In genomic region chr9:14256588-14256987, GRCh38 we compare ENCODE assay signal across 20 cellular contexts. TPM values are rescaled to one million over a fixed set of nuclear protein-coding genes. Genes with fewer than 3 reads are reported as not detected.
DNase-seq lines count a peak whose midpoint lies in the region; ATAC-seq and TF ChIP-seq lines count a peak whose summit lies in the region.
"Had no signal": no experiment of that assay in that cellular context is flagged by ENCODE, and none has a peak within 500 bp of the region (broad histone marks: within the 10 kb centered on the region; RNA-seq: fewer than 3 reads in every experiment).

No MANE protein-coding gene starts in this region.

- peak; percentile 81 for ATAC-seq in Right ventricle myocardium inferior
- ATAC-seq in heart right ventricle, result peak; percentile 34 to 73 (median 60)
- peak; percentile 73 to 92 (median 86) for ATAC-seq in psoas muscle
- ATAC-seq in aorta (ENCODE audit: low FRiP score), result peak; percentile 75
- no peak for ATAC-seq in GM18907 (IDR thresholded peaks at IDR 0.05; ENCODE audit: unreplicated experiment)
- ATAC-seq: Panc1 had no signal

- H3K27ac ChIP-seq in heart right ventricle (peak overlapping the region in 7 of 10 donors; percentile 13 to 78 (median 50)), psoas muscle (peak overlapping the region; percentile 78), aorta (ENCODE audit: low read depth in 1 of 2, low read length in 2 of 2) (peak overlapping the region in 1 of 2 donors; percentile 47)
- H3K27ac ChIP-seq: BLaER1, HL-60 had no signal

- H3K4me1 ChIP-seq in heart right ventricle (peaks cover 27 to 87% (median 60%) of the 10 kb centered on the region in 9 donors), psoas muscle (peaks cover 39% of the 10 kb centered on the region), aorta (ENCODE audit: control insufficient read depth in 1 of 2, insufficient read depth in 2 of 2, low read length in 2 of 2) (peaks cover 15 to 17% of the 10 kb centered on the region in 2 donors)

- no peaks in the 10 kb centered on the region for H3K9me3 ChIP-seq in heart right ventricle
- H3K9me3 ChIP-seq in psoas muscle, result no peaks in the 10 kb centered on the region
- no peaks in the 10 kb centered on the region for H3K9me3 ChIP-seq in aorta (ENCODE audit: control insufficient read depth, low read length)
- H3K9me3 ChIP-seq: BLaER1, spleen had no signal

- H3K36me3 ChIP-seq in heart right ventricle (peaks cover 0 to 6% (median 0%) of the 10 kb centered on the region in 9 donors), psoas muscle (ENCODE audit: insufficient read depth in 1 of 2, low read depth in 1 of 2) (no peaks in the 10 kb centered on the region), aorta (ENCODE audit: control insufficient read depth in 1 of 2, insufficient read depth in 2 of 2, low read length in 1 of 2) (no peaks in the 10 kb centered on the region)
- H3K36me3 ChIP-seq: BLaER1, spleen had no signal

- WGBS in heart right ventricle, 2 donors, result 4 to 9% methylated on average over 1 of the region's 1 CpG
- WGBS in psoas muscle, 3 donors, result 0 to 10% (median 9%) methylated on average over 1 of the region's 1 CpG
- WGBS in aorta, 2 donors, result 8 to 9% methylated on average over 1 of the region's 1 CpG

- intact Hi-C loops in Right ventricle myocardium inferior (cut with DNase I) (no loop called here), cardiac septum (cut with DNase I) (no loop called here), heart right ventricle (cut with DNase I) (loop anchor here in 5 of 10 donors (5.0 to 10.0 kb wide), 3 partner anchors 48 to 812 kb away; no protein-coding TSS in a partner anchor), psoas muscle (cut with DNase I) (loop anchor here (5.0 to 10.0 kb wide), 2 partner anchors 46 to 48 kb away; no protein-coding TSS in a partner anchor), aorta (cut with DNase I) (loop anchor here (2.0 to 10.0 kb wide), 3 partner anchors 20 to 58 kb away; partner anchors contain the start of gene NFIB (in 1 of the 2))

- H3K27me3 ChIP-seq in heart right ventricle (no peaks in the 10 kb centered on the region), psoas muscle (ENCODE audit: insufficient read depth in 3 of 3, low read length in 2 of 3) (no peaks in the 10 kb centered on the region), aorta (ENCODE audit: control insufficient read depth in 1 of 2, insufficient read depth in 2 of 2, low read length in 1 of 2) (no peaks in the 10 kb centered on the region)
- H3K27me3 ChIP-seq: BLaER1, spleen had no signal

- DNase-seq in Right ventricle myocardium inferior (ENCODE audit: missing footprints), result no peak
- no peak for DNase-seq in cardiac septum (ENCODE audit: low spot score)
- DNase-seq in heart right ventricle, result peak in 1 of 2 donors; percentile 18
- DNase-seq in psoas muscle, result peak; percentile 21 to 61
- no peak for DNase-seq in aorta
- no peak for DNase-seq in NCI-H1417 treated with DMSO at 0.1 percent for 48 hours (lab: John Stamatoyannopoulos, UW)
- DNase-seq in putamen (ENCODE audit: low spot score), result no peak
- DNase-seq: activated CD4-positive, alpha-beta memory T cell treated with anti-CD3 and anti-CD28 coated beads, Interleukin-2, amount 10 ng/mL, durations not matched to agents 7 days and 5 days; activated naive CD8-positive, alpha-beta T cell treated with anti-CD3 and anti-CD28 coated beads for 36 hours; activated T-cell treated with anti-CD3 and anti-CD28 coated beads, Interleukin-2, amount 50 U/mL, for 48 hours; caudate nucleus; effector CD8-positive, alpha-beta T cell; hypothalamus; kidney glomerular epithelial cell; nucleus accumbens; spleen had no signal

- H3K4me3 ChIP-seq in heart right ventricle (no peak overlapping the region), psoas muscle (no peak overlapping the region), aorta (ENCODE audit: low read length in 2 of 2) (no peak overlapping the region)
- H3K4me3 ChIP-seq: BLaER1, spleen had no signal

- TF ChIP-seq CTCF in heart right ventricle (IDR thresholded peaks at IDR 0.05), result no peak
- no peak for TF ChIP-seq CTCF in psoas muscle (IDR thresholded peaks at IDR 0.05)

RNA-seq across cellular contexts. Expression of gene NFIB, which starts 57.4 kb away (rescaled TPM):
- total RNA-seq in Right ventricle myocardium inferior (116 TPM), cardiac septum (129 TPM), heart right ventricle (100 to 1,000 TPM in 9 of 10 donors, 10 to 100 TPM in 1; 96.8 to 145 (median 126) TPM), psoas muscle (10 to 100 TPM; 35.0 to 65.1 (median 47.3) TPM), aorta (100 to 1,000 TPM; 160 to 278 TPM)
- polyA plus RNA-seq in heart right ventricle (10 to 100 TPM; 16.7 to 37.2 TPM), psoas muscle (10 to 100 TPM in 1 of 3 donors, 1 to 10 TPM in 2; 5.8 to 17.1 (median 6.1) TPM), aorta (10 to 100 TPM; 10.8 to 17.6 TPM)
- total RNA-seq: activated CD4-positive, alpha-beta memory T cell treated with anti-CD3 and anti-CD28 coated beads, Interleukin-2, amount 10 ng/mL, durations not matched to agents 7 days and 5 days; activated naive CD8-positive, alpha-beta T cell treated with anti-CD3 and anti-CD28 coated beads for 36 hours had no signal

Comparison
In these comparisons a context has a peak if more than half of its experiments do, and no peak if none do; other contexts are left out.
1. DNase-seq: peak in psoas muscle (2 of 2); none in Right ventricle myocardium inferior (single experiment), cardiac septum (single experiment), aorta (0 of 2), NCI-H1417 treated with DMSO at 0.1 percent for 48 hours (single experiment) and putamen (single experiment).
2. intact Hi-C loops: an anchor here in psoas muscle (5.0 to 10.0 kb wide) and aorta (2.0 to 10.0 kb wide); none called in Right ventricle myocardium inferior and cardiac septum.